1 cellular context compared by ENCODE assay signal in the genomic region with DNA sequence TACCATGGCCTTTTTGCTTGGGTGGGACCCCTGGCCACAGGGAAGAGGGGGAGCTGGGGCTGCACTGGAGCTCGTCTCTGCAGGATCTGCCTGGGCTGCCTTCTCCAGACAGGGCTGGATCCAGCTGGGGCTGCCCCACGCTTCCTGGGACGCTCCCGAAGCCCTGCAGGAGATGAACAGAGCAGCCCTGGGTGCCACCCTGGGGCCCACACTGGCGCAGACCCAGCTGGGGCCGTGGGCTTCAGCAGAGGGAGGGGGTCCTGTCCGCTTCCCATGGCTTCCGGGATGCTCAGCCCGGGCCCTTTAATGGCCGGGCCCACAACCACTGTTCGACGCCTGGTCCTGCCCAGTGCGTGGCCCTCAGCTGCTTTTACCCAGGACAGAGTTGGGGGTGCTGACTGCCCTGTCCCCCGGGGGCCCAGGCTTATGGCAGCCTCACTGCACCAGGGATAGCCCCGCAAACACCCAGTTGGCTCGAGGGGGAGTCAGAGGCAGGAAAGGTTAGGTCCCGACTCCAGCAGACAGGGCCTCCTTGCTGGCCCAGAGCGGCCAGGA.
TF ChIP-seq lines count a peak whose summit lies in the region.

No MANE protein-coding gene starts in this region.

TF ChIP-seq in SK-N-SH, 30 proteins besides CTCF, POLR2A, EP300 and RAD21:
- TF ChIP-seq EZH2phosphoT487 (IDR thresholded peaks at IDR 0.05; ENCODE audit: borderline replicate concordance, low read depth) (no peak), NFIC (IDR thresholded peaks at IDR 0.05; ENCODE audit: borderline replicate concordance) (no peak)
